Comparison of ENCODE assay signal across 1 cellular context in the genomic region with DNA sequence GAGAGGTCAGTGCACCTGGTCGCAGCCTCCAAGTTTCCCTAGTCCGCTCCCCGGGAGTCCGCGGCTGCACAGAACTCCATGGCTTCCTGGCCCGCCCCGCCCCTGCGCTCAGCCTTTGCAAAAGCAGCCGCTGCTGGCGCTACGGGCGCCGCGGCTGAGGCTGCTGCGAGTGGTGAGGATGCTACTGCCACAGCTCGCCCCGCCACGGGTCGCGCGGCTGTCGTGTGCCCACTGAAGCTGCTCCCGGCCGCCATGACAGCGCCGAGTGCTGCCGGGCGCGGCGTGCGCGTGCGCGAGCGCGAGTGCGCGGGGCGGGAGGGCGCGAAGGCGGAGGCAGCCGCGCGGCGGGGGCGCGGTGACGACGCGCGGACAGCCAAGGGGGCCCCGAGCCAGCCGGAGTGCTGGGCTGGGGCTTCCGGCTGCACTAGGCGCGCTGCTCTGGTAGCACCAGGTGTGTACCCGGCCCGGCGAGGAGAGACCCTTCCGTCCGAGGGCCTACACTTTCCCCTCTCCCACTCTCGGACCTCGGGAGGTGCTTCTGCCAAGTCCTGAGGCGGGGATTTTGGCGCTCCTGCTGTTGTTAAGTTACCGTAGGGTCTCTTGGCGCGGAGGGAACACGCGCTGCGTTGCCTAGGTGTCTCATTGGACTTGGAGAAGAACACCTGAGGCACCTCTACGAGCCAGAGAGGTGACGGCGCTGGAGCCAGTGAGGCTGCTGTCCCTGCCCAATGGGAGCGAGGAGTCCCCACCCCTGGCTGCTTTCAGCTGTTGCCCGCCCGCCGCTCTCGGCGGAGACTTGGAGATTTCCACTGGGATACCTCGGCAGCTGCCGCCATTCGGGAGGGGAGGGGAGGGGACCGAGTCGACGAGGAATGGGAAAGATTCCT.
TF ChIP-seq lines count a peak whose summit lies in the region.

No MANE protein-coding gene starts in this region.

TF ChIP-seq in HEK293, 187 proteins besides CTCF, POLR2A, EP300 and RAD21 (continued from another document and continues in another):
- TF ChIP-seq, protein P1, sequence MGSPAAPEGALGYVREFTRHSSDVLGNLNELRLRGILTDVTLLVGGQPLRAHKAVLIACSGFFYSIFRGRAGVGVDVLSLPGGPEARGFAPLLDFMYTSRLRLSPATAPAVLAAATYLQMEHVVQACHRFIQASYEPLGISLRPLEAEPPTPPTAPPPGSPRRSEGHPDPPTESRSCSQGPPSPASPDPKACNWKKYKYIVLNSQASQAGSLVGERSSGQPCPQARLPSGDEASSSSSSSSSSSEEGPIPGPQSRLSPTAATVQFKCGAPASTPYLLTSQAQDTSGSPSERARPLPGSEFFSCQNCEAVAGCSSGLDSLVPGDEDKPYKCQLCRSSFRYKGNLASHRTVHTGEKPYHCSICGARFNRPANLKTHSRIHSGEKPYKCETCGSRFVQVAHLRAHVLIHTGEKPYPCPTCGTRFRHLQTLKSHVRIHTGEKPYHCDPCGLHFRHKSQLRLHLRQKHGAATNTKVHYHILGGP (tag by site-specific recombination; IDR thresholded peaks at IDR 0.05): no peak
- TF ChIP-seq ZBTB21 (tag by site-specific recombination; IDR thresholded peaks at IDR 0.05) (no peak), ZBTB7A (tag by site-specific recombination; IDR thresholded peaks at IDR 0.05; ENCODE audit: low read depth) (no peak), ZNF19 (tag by site-specific recombination; IDR thresholded peaks at IDR 0.05; ENCODE audit: low read depth) (no peak), ZNF157 (tag by site-specific recombination; IDR thresholded peaks at IDR 0.05) (no peak), ZNF76 (tag by site-specific recombination; IDR thresholded peaks at IDR 0.05; ENCODE audit: borderline replicate concordance, low read depth) (peak; percentile 84), ZNF501 (tag by site-specific recombination; IDR thresholded peaks at IDR 0.05) (no peak; the same call in 1 of the 2 replicates), YY1 (tag by site-specific recombination; IDR thresholded peaks at IDR 0.05) (peak; percentile 77), ZSCAN16 (tag by site-specific recombination; IDR thresholded peaks at IDR 0.05) (0 out of 2 replicates have a peak, but pooled peaks have one; percentile 20), GLIS2 (tag by site-specific recombination; IDR thresholded peaks at IDR 0.05) (peak; percentile 54), FEZF1 (tag by site-specific recombination; IDR thresholded peaks at IDR 0.05) (0 out of 2 replicates have a peak, but pooled peaks have one; percentile 3), ZNF830 (tag by site-specific recombination; IDR thresholded peaks at IDR 0.05; ENCODE audit: low read depth) (no peak), ZNF521 (tag by site-specific recombination; IDR thresholded peaks at IDR 0.05) (no peak), ZFHX2 (tag by site-specific recombination; conservative IDR thresholded peaks at IDR 0.05) (no peak), SCRT2 (tag by site-specific recombination; IDR thresholded peaks at IDR 0.05) (peak; percentile 90), ZNF548 (tag by site-specific recombination; IDR thresholded peaks at IDR 0.05) (no peak), ZNF843 (tag by site-specific recombination; IDR thresholded peaks at IDR 0.05) (0 out of 2 replicates have a peak, but pooled peaks have one; percentile 2), ZFP69B (tag by site-specific recombination; IDR thresholded peaks at IDR 0.05) (no peak), GFI1B (tag by site-specific recombination; IDR thresholded peaks at IDR 0.05) (no peak), ZNF433 (tag by site-specific recombination; IDR thresholded peaks at IDR 0.05; ENCODE audit: low read depth) (no peak), ZNF324 (tag by site-specific recombination; IDR thresholded peaks at IDR 0.05) (no peak), ZNF549 (tag by site-specific recombination; IDR thresholded peaks at IDR 0.05) (no peak), ZNF626 (tag by site-specific recombination; IDR thresholded peaks at IDR 0.05) (no peak), ZNF555 (tag by site-specific recombination; conservative IDR thresholded peaks at IDR 0.05) (no peak), WT1 (tag by site-specific recombination; IDR thresholded peaks at IDR 0.05) (0 out of 2 replicates have a peak, but pooled peaks have one; percentile 27), EGR2 (tag by site-specific recombination; IDR thresholded peaks at IDR 0.05; ENCODE audit: low read depth) (no peak), ZNF202 (tag by site-specific recombination; IDR thresholded peaks at IDR 0.05; ENCODE audit: borderline replicate concordance) (no peak), ZNF10 (tag by site-specific recombination; IDR thresholded peaks at IDR 0.05) (no peak), HOXA7 (CRISPR knock-in tag; IDR thresholded peaks at IDR 0.05; ENCODE audit: borderline replicate concordance) (no peak), ZBTB8A (tag by site-specific recombination; IDR thresholded peaks at IDR 0.05) (no peak), ZNF248 (tag by site-specific recombination; IDR thresholded peaks at IDR 0.05) (no peak), ZNF37A (tag by site-specific recombination; IDR thresholded peaks at IDR 0.05) (no peak), ZNF133 (tag by site-specific recombination; IDR thresholded peaks at IDR 0.05) (no peak), ZNF776 (tag by site-specific recombination; IDR thresholded peaks at IDR 0.05; ENCODE audit: borderline replicate concordance) (no peak), ZNF677 (tag by site-specific recombination; IDR thresholded peaks at IDR 0.05) (no peak), ZNF621 (tag by site-specific recombination; IDR thresholded peaks at IDR 0.05) (no peak), ZNF624 (tag by site-specific recombination; IDR thresholded peaks at IDR 0.05) (no peak), BCL11B (tag by site-specific recombination; IDR thresholded peaks at IDR 0.05; ENCODE audit: low read depth) (no peak), ZNF660 (tag by site-specific recombination; IDR thresholded peaks at IDR 0.05) (no peak), ZNF791 (tag by site-specific recombination; IDR thresholded peaks at IDR 0.05) (no peak), PRDM1 (tag by site-specific recombination; IDR thresholded peaks at IDR 0.05) (no peak), ZNF140 (tag by site-specific recombination; IDR thresholded peaks at IDR 0.05) (no peak), ZNF777 (tag by site-specific recombination; IDR thresholded peaks at IDR 0.05; ENCODE audit: borderline replicate concordance) (peak; percentile 77; the same call in 1 of the 2 replicates), ZFP3 (tag by site-specific recombination; IDR thresholded peaks at IDR 0.05; ENCODE audit: low read depth) (no peak), ZNF302 (tag by site-specific recombination; IDR thresholded peaks at IDR 0.05; ENCODE audit: low read depth) (no peak), ZNF404 (tag by site-specific recombination; IDR thresholded peaks at IDR 0.05) (no peak), ZNF175 (tag by site-specific recombination; IDR thresholded peaks at IDR 0.05) (no peak)
- TF ChIP-seq, protein P2, sequence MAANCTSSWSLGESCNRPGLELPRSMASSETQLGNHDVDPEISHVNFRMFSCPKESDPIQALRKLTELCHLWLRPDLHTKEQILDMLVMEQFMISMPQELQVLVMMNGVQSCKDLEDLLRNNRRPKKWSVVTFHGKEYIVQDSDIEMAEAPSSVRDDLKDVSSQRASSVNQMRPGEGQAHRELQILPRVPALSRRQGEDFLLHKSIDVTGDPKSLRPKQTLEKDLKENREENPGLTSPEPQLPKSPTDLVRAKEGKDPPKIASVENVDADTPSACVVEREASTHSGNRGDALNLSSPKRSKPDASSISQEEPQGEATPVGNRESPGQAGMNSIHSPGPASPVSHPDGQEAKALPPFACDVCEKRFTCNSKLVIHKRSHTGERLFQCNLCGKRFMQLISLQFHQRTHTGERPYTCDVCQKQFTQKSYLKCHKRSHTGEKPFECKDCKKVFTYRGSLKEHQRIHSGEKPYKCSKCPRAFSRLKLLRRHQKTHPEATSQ (tag by site-specific recombination; IDR thresholded peaks at IDR 0.05): no peak
- TF ChIP-seq, protein P3, sequence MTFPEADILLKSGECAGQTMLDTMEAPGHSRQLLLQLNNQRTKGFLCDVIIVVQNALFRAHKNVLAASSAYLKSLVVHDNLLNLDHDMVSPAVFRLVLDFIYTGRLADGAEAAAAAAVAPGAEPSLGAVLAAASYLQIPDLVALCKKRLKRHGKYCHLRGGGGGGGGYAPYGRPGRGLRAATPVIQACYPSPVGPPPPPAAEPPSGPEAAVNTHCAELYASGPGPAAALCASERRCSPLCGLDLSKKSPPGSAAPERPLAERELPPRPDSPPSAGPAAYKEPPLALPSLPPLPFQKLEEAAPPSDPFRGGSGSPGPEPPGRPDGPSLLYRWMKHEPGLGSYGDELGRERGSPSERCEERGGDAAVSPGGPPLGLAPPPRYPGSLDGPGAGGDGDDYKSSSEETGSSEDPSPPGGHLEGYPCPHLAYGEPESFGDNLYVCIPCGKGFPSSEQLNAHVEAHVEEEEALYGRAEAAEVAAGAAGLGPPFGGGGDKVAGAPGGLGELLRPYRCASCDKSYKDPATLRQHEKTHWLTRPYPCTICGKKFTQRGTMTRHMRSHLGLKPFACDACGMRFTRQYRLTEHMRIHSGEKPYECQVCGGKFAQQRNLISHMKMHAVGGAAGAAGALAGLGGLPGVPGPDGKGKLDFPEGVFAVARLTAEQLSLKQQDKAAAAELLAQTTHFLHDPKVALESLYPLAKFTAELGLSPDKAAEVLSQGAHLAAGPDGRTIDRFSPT (tag by site-specific recombination; IDR thresholded peaks at IDR 0.05): 0 out of 2 replicates have a peak, but pooled peaks have one; percentile 15
- TF ChIP-seq, protein P4, sequence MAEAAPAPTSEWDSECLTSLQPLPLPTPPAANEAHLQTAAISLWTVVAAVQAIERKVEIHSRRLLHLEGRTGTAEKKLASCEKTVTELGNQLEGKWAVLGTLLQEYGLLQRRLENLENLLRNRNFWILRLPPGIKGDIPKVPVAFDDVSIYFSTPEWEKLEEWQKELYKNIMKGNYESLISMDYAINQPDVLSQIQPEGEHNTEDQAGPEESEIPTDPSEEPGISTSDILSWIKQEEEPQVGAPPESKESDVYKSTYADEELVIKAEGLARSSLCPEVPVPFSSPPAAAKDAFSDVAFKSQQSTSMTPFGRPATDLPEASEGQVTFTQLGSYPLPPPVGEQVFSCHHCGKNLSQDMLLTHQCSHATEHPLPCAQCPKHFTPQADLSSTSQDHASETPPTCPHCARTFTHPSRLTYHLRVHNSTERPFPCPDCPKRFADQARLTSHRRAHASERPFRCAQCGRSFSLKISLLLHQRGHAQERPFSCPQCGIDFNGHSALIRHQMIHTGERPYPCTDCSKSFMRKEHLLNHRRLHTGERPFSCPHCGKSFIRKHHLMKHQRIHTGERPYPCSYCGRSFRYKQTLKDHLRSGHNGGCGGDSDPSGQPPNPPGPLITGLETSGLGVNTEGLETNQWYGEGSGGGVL (tag by site-specific recombination; IDR thresholded peaks at IDR 0.05): 0 out of 2 replicates have a peak, but pooled peaks have one; percentile 16
- TF ChIP-seq, protein P5, sequence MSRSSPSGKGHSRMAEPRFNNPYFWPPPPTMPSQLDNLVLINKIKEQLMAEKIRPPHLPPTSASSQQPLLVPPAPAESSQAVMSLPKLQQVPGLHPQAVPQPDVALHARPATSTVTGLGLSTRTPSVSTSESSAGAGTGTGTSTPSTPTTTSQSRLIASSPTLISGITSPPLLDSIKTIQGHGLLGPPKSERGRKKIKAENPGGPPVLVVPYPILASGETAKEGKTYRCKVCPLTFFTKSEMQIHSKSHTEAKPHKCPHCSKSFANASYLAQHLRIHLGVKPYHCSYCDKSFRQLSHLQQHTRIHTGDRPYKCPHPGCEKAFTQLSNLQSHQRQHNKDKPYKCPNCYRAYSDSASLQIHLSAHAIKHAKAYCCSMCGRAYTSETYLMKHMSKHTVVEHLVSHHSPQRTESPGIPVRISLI (tag by site-specific recombination; IDR thresholded peaks at IDR 0.05): no peak
- TF ChIP-seq, protein P6, sequence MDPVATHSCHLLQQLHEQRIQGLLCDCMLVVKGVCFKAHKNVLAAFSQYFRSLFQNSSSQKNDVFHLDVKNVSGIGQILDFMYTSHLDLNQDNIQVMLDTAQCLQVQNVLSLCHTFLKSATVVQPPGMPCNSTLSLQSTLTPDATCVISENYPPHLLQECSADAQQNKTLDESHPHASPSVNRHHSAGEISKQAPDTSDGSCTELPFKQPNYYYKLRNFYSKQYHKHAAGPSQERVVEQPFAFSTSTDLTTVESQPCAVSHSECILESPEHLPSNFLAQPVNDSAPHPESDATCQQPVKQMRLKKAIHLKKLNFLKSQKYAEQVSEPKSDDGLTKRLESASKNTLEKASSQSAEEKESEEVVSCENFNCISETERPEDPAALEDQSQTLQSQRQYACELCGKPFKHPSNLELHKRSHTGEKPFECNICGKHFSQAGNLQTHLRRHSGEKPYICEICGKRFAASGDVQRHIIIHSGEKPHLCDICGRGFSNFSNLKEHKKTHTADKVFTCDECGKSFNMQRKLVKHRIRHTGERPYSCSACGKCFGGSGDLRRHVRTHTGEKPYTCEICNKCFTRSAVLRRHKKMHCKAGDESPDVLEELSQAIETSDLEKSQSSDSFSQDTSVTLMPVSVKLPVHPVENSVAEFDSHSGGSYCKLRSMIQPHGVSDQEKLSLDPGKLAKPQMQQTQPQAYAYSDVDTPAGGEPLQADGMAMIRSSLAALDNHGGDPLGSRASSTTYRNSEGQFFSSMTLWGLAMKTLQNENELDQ (tag by site-specific recombination; IDR thresholded peaks at IDR 0.05; ENCODE audit: low read depth): no peak
- TF ChIP-seq, protein P7, sequence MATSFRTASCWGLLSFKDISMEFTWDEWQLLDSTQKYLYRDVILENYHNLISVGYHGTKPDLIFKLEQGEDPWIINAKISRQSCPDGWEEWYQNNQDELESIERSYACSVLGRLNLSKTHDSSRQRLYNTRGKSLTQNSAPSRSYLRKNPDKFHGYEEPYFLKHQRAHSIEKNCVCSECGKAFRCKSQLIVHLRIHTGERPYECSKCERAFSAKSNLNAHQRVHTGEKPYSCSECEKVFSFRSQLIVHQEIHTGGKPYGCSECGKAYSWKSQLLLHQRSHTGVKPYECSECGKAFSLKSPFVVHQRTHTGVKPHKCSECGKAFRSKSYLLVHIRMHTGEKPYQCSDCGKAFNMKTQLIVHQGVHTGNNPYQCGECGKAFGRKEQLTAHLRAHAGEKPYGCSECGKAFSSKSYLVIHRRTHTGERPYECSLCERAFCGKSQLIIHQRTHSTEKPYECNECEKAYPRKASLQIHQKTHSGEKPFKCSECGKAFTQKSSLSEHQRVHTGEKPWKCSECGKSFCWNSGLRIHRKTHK (tag by site-specific recombination; IDR thresholded peaks at IDR 0.05): no peak
